ENCODE assay signal across 17 cellular contexts in the genomic region with DNA sequence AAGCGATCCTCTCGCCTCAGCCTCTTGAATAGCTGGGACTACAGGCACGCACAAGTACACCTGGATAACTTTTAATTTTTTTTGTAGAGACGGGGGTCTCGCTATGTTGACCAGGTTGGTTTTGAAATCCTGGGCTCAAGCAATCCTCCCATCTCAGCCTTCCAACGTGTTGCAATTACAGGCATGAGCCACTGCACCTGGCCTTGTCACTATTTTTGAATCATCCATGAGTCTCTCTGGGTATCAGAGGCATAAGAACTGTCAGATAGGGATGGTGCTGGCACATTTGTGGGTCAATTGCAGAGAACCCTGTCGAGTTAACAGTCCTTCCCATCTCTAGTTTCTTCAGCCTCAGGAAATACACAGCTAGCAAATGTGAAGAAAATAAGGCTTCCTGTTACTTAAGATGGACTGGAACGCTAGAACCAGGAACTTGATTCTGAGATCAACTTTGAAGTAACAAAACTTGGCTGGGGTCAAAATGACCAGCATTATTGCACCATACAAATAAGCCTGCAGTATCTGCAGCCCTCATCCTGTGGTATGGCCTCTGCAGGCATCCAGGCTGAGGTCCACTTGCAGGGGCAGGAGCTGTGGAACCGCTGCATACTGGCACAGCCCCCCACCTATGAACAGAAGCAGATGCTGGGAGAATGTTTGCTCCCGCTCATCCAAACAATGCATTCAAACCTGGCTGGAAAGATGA.
DNase-seq lines count a peak whose midpoint lies in the region; TF ChIP-seq lines count a peak whose summit lies in the region.
"Had no signal": no experiment of that assay in that cellular context is flagged by ENCODE, and none has a peak within 500 bp of the region (broad histone marks: within the 10 kb centered on the region; RNA-seq: fewer than 3 reads in every experiment).

No MANE protein-coding gene starts in this region.

- CTCF ChIA-PET in RWPE1 (lab: Yijun Ruan, JAX) = interaction anchor here (0.6 to 2.3 kb wide), 16 partner anchors 8 to 1981 kb away, joined by 3 to 20 read pairs (median 4); partner anchors contain the start of gene GADD45A

- H3K9me3 ChIP-seq in sigmoid colon = no peaks in the 10 kb centered on the region
- H3K9me3 ChIP-seq: BE2C, body of pancreas, colonic mucosa, transverse colon had no signal

- no peaks in the 10 kb centered on the region for H3K36me3 ChIP-seq in sigmoid colon
- H3K36me3 ChIP-seq: BE2C, colonic mucosa, transverse colon had no signal

- peaks cover 12% of the 10 kb centered on the region for H3K4me1 Mint-ChIP-seq in nephron progenitor cell
- H3K4me1 Mint-ChIP-seq: activated naive CD4-positive, alpha-beta T cell treated with anti-CD3 and anti-CD28 coated beads, Interleukin-2, amount 50 U/mL, for 24 hours; natural killer cell had no signal

- POLR2A ChIA-PET in RWPE1 (lab: Yijun Ruan, JAX; ENCODE audit: low non-redundant PET) = interaction anchor here (0.9 to 1.3 kb wide), 2 partner anchors 125 to 199 kb away, joined by 3 read pairs; partner anchors contain the start of gene GADD45A

- peaks cover 10% of the 10 kb centered on the region for H3K27me3 Mint-ChIP-seq in nephron progenitor cell (ENCODE audit: low read depth, poor library complexity)

- TF ChIP-seq POLR2A in sigmoid colon (IDR thresholded peaks at IDR 0.05) = no peak

- H3K9me3 Mint-ChIP-seq in nephron progenitor cell = peaks cover 4% of the 10 kb centered on the region
- H3K9me3 Mint-ChIP-seq: activated naive CD4-positive, alpha-beta T cell treated with anti-CD3 and anti-CD28 coated beads, Interleukin-2, amount 50 U/mL, for 24 hours; activated T-cell treated with anti-CD3 and anti-CD28 coated beads, Interleukin-2, amount 50 U/mL, for 4 hours; natural killer cell; stimulated activated naive B cell treated with anti-CD40 and anti-IgM and Interleukin-4, amounts not matched to agents 10 μg/mL and 1 μg/mL and 100 μg/mL, for 72 hours had no signal

- H3K36me3 Mint-ChIP-seq in nephron progenitor cell (ENCODE audit: low read depth) = no peaks in the 10 kb centered on the region
- H3K36me3 Mint-ChIP-seq: activated naive CD4-positive, alpha-beta T cell treated with anti-CD3 and anti-CD28 coated beads, Interleukin-2, amount 50 U/mL, for 24 hours; natural killer cell; stimulated activated naive B cell treated with anti-CD40 and anti-IgM and Interleukin-4, amounts not matched to agents 10 μg/mL and 1 μg/mL and 100 μg/mL, for 72 hours had no signal

- no peaks in the 10 kb centered on the region for H3K27me3 ChIP-seq in sigmoid colon
- H3K27me3 ChIP-seq: BE2C, body of pancreas, colonic mucosa, transverse colon had no signal

- TF ChIP-seq CTCF in RWPE1 (conservative IDR thresholded peaks at IDR 0.05; ENCODE audit: low read depth) (no peak), fibroblast of mammary gland (conservative IDR thresholded peaks at IDR 0.05; ENCODE audit: control insufficient read depth, insufficient read depth, low read depth, low read length) (no peak), sigmoid colon (IDR thresholded peaks at IDR 0.05) (no peak), nephron progenitor cell (IDR thresholded peaks at IDR 0.05) (no peak)

- intact Hi-C loops in sigmoid colon (cut with DNase I) = loop anchor here (1.0 to 10.0 kb wide), 4 partner anchors 57 to 274 kb away; partner anchors contain the start of genes GADD45A and GNG12

- peak overlapping the region; percentile 18; the same call in 1 of the 2 replicates for H3K27ac ChIP-seq in RWPE1
- peak overlapping the region in 2 of 4 donors; percentile 11 to 47 for H3K27ac ChIP-seq in sigmoid colon
- H3K27ac ChIP-seq: colonic mucosa, SK-N-MC had no signal

- no peak overlapping the region for H3K4me3 Mint-ChIP-seq in nephron progenitor cell
- H3K4me3 Mint-ChIP-seq: activated naive CD4-positive, alpha-beta T cell treated with anti-CD3 and anti-CD28 coated beads, Interleukin-2, amount 50 U/mL, for 24 hours; activated T-cell treated with anti-CD3 and anti-CD28 coated beads, Interleukin-2, amount 50 U/mL, for 4 hours; natural killer cell; stimulated activated naive B cell treated with anti-CD40 and anti-IgM and Interleukin-4, amounts not matched to agents 10 μg/mL and 1 μg/mL and 100 μg/mL, for 72 hours had no signal

- H3K4me3 ChIP-seq in fibroblast of mammary gland (ENCODE audit: control insufficient read depth, low read depth, low read length) (no peak overlapping the region), sigmoid colon (no peak overlapping the region)
- H3K4me3 ChIP-seq: body of pancreas, colonic mucosa, SK-N-MC, transverse colon had no signal

- DNase-seq in LHCN-M2 (ENCODE audit: low read depth) (peak; percentile 69), RWPE1 (ENCODE audit: low spot score) (no peak), fibroblast of mammary gland (ENCODE audit: low read depth) (peak; percentile 29), sigmoid colon (peak; percentile 69), NCI-H748 (lab: John Stamatoyannopoulos, UW; ENCODE audit: unreplicated experiment) (no peak), nephron progenitor cell (no peak), pons (ENCODE audit: low spot score) (no peak)
- no peak for DNase-seq in activated CD4-positive, alpha-beta T cell treated with anti-CD3 and anti-CD28 coated beads for 48 hours

- peaks cover 0 to 16% (median 10%) of the 10 kb centered on the region in 4 donors for H3K4me1 ChIP-seq in sigmoid colon
- H3K4me1 ChIP-seq: BE2C, colonic mucosa had no signal

- 77 to 80% methylated on average over 10 of the region's 10 CpGs for WGBS in sigmoid colon, 2 donors

- TF ChIP-seq EP300 in sigmoid colon (IDR thresholded peaks at IDR 0.05) = no peak

- no peak overlapping the region for H3K27ac Mint-ChIP-seq in nephron progenitor cell
- H3K27ac Mint-ChIP-seq: activated naive CD4-positive, alpha-beta T cell treated with anti-CD3 and anti-CD28 coated beads, Interleukin-2, amount 50 U/mL, for 24 hours; natural killer cell; stimulated activated naive B cell treated with anti-CD40 and anti-IgM and Interleukin-4, amounts not matched to agents 10 μg/mL and 1 μg/mL and 100 μg/mL, for 72 hours had no signal

Comparison
In these comparisons a context has a peak if more than half of its experiments do, and no peak if none do; other contexts are left out.
1. DNase-seq: peak in LHCN-M2 (single experiment), fibroblast of mammary gland (single experiment) and sigmoid colon (single experiment); none in RWPE1 (single experiment), NCI-H748 (single experiment), nephron progenitor cell (single experiment), pons (single experiment) and activated CD4-positive, alpha-beta T cell treated with anti-CD3 and anti-CD28 coated beads for 48 hours (single experiment).